In genomic region chr12:44334347-44334746, GRCh38 we compare ENCODE assay signal across 23 cellular contexts.
"Had no signal": no experiment of that assay in that cellular context is flagged by ENCODE, and none has a peak within 500 bp of the region (broad histone marks: within the 10 kb centered on the region; RNA-seq: fewer than 3 reads in every experiment).

No MANE protein-coding gene starts in this region.

- ATAC-seq: naive thymus-derived CD8-positive, alpha-beta T cell; right cardiac atrium; stimulated activated naive CD8-positive, alpha-beta T cell treated with anti-CD3 and anti-CD28 coated beads, Interleukin-15, amount 100 ng/mL, for 72 hours had no signal

- H3K36me3 ChIP-seq: esophagus squamous epithelium, prostate gland, suprapubic skin had no signal

- DNase-seq: dermis blood vessel endothelial cell; effector memory CD4-positive, alpha-beta T cell; erythroblast; esophagus squamous epithelium; hypothalamus; immature natural killer cell; islet precursor cell; kidney glomerular epithelial cell; mesendoderm; midbrain; naive thymus-derived CD8-positive, alpha-beta T cell; nephron progenitor cell; nucleus accumbens; right cardiac atrium; stimulated activated CD4-positive, alpha-beta T cell treated with anti-CD3 and anti-CD28 coated beads, Interleukin-1b, Interleukin-23, amount 100 ng/mL, for 48 hours; stimulated activated CD4-positive, alpha-beta T cell treated with anti-CD3 and anti-CD28 coated beads, Interleukin-4, amount 100 ng/mL, for 1 hour; stimulated activated CD8-positive, alpha-beta memory T cell treated with anti-CD3 and anti-CD28 coated beads, Interleukin-4, amount 100 ng/mL, for 48 hours; stimulated activated naive CD4-positive, alpha-beta T cell; stimulated activated naive CD8-positive, alpha-beta T cell treated with anti-CD3 and anti-CD28 coated beads, Interleukin-15, amount 100 ng/mL, for 72 hours had no signal

- H3K4me3 ChIP-seq: coronary artery, esophagus squamous epithelium, prostate gland, skin epidermis, suprapubic skin had no signal

- H3K27me3 ChIP-seq: esophagus squamous epithelium, suprapubic skin had no signal

- H3K27ac ChIP-seq: coronary artery, esophagus squamous epithelium, prostate gland, skin epidermis, suprapubic skin had no signal

- H3K9me3 ChIP-seq: prostate gland, suprapubic skin had no signal

- H3K4me1 ChIP-seq: esophagus squamous epithelium, prostate gland, suprapubic skin had no signal
